In the genomic region with DNA sequence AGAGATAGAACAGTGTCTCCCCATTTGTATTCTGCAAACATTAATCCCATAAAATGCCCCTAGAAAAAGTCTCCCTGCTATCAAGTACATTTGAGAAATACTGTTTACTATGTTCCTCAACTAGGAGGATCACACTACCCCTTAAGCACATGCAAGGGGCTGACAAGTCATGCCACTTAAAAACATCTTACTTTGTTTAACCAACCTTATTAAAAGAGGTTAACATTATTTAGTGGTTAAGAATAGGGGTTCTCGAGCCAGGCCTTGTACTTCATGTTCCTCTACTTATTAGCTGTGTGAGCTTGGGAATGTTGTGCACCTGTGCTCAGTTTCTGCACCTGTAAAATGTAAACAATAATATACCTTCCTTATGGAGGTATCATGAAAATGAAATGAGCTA, we compare ENCODE assay signal across 32 cellular contexts.
"Had no signal": no experiment of that assay in that cellular context is flagged by ENCODE, and none has a peak within 500 bp of the region (broad histone marks: within the 10 kb centered on the region; RNA-seq: fewer than 3 reads in every experiment).

No MANE protein-coding gene starts in this region.

- ATAC-seq: activated naive CD4-positive, alpha-beta T cell treated with anti-CD3 and anti-CD28 coated beads, Interleukin-2, amount 50 U/mL, for 72 hours; activated T-cell treated with anti-CD3 and anti-CD28 coated beads, Interleukin-2, amount 50 U/mL, for 72 hours; body of pancreas; effector memory CD8-positive, alpha-beta T cell; gastrocnemius medialis; T-cell; WTC11 had no signal

- FAIRE-seq: colon, TTC549 had no signal

- H3K4me1 ChIP-seq: body of pancreas, gastrocnemius medialis had no signal

- H3K27ac ChIP-seq: body of pancreas, esophagus muscularis mucosa, foreskin keratinocyte, gastrocnemius medialis, VCaP had no signal

- DNase-seq: activated CD4-positive, alpha-beta memory T cell treated with anti-CD3 and anti-CD28 coated beads, Interleukin-2, amount 10 ng/mL, durations not matched to agents 7 days and 5 days; activated CD4-positive, alpha-beta T cell treated with anti-CD3 and anti-CD28 coated beads for 1 hour; activated CD4-positive, alpha-beta T cell treated with anti-CD3 and anti-CD28 coated beads for 4 hours; activated CD4-positive, alpha-beta T cell treated with anti-CD3 and anti-CD28 coated beads, Interleukin-2, amount 10 ng/mL, durations not matched to agents 7 days and 5 days; activated CD4-positive, alpha-beta T cell treated with anti-CD3 and anti-CD28 coated beads, Interleukin-2, amount 50 U/mL, for 4 hours; activated CD8-positive, alpha-beta memory T cell treated with anti-CD3 and anti-CD28 coated beads, Interleukin-2, amount 50 U/mL, for 48 hours; activated gamma-delta T cell; activated naive CD4-positive, alpha-beta T cell; activated naive CD4-positive, alpha-beta T cell treated with anti-CD3 and anti-CD28 coated beads, Interleukin-2, amount 10 ng/mL, durations not matched to agents 7 days and 5 days; activated T-cell treated with anti-CD3 and anti-CD28 coated beads for 4 hours; activated T-cell treated with anti-CD3 and anti-CD28 coated beads, Interleukin-2, amount 50 U/mL, for 24 hours; activated T-cell treated with anti-CD3 and anti-CD28 coated beads, Interleukin-2, amount 50 U/mL, for 72 hours; amniotic stem cell; aorta; body of pancreas; caudate nucleus; cortex of kidney; dermis blood vessel endothelial cell; effector CD4-positive, alpha-beta T cell; effector memory CD8-positive, alpha-beta T cell; erythroblast; gastrocnemius medialis; glutamatergic neuron; T-cell; T-helper 9 cell had no signal

- H3K4me3 ChIP-seq: body of pancreas, esophagus muscularis mucosa, gastrocnemius medialis had no signal

- H3K27me3 ChIP-seq: body of pancreas, esophagus muscularis mucosa, foreskin keratinocyte, gastrocnemius medialis had no signal

- H3K9me3 ChIP-seq: body of pancreas, esophagus muscularis mucosa, gastrocnemius medialis had no signal

- H3K36me3 ChIP-seq: esophagus muscularis mucosa, gastrocnemius medialis had no signal
